ENCODE assay signal across 1 cellular context in the genomic region with DNA sequence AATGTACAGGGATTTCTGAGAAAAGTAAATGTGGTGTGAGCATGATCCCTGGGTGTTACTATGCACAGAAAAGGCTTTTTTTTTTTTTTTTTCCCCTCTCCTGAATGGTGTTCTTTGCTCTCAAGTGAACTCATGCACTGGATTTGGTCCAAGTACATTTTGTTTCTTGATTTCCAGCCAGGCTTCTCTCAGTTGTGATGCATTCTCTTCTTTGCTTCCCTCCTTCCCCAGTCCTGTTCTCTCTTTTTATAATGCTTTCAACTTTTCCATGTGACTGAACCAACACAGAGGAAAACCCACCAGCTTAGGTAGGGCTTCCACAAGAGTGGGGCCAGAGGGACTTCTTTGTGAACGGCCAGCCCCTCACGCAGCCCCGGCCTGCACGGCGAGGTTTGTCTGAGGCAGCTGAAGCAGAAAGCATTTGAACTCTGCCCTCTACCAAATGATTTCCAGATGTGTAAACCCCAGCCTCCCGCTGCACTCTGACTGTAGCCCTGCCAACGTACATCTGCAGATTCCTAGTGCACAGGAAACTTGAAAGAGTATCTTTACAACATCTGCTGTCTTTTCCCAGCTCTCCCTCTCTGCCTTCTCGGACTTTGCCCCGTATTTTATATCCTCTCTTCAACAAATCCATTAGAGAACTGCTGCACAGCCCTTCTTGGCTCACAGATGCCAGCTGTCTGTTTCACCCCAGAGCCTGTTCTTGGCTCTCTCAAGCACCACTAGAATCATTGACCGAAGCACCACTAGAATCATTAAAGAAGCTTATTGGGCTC.
TF ChIP-seq lines count a peak whose summit lies in the region.

No MANE protein-coding gene starts in this region.

TF ChIP-seq in HepG2, 621 proteins besides CTCF, POLR2A, EP300 and RAD21 (continued from another document and continues in another):
- TF ChIP-seq, protein P1, sequence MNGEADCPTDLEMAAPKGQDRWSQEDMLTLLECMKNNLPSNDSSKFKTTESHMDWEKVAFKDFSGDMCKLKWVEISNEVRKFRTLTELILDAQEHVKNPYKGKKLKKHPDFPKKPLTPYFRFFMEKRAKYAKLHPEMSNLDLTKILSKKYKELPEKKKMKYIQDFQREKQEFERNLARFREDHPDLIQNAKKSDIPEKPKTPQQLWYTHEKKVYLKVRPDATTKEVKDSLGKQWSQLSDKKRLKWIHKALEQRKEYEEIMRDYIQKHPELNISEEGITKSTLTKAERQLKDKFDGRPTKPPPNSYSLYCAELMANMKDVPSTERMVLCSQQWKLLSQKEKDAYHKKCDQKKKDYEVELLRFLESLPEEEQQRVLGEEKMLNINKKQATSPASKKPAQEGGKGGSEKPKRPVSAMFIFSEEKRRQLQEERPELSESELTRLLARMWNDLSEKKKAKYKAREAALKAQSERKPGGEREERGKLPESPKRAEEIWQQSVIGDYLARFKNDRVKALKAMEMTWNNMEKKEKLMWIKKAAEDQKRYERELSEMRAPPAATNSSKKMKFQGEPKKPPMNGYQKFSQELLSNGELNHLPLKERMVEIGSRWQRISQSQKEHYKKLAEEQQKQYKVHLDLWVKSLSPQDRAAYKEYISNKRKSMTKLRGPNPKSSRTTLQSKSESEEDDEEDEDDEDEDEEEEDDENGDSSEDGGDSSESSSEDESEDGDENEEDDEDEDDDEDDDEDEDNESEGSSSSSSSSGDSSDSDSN (CRISPR knock-in tag; IDR thresholded peaks at IDR 0.05): 0 out of 2 replicates have a peak, but pooled peaks have one; percentile 26
- TF ChIP-seq ZBTB42 (CRISPR knock-in tag; IDR thresholded peaks at IDR 0.05) (peak; percentile 99), ZSCAN22 (CRISPR knock-in tag; IDR thresholded peaks at IDR 0.05) (no peak), NFIC (IDR thresholded peaks at IDR 0.05; ENCODE audit: low read length) (0 out of 2 replicates have a peak, but pooled peaks have one; percentile 17), MIER2 (CRISPR knock-in tag; IDR thresholded peaks at IDR 0.05) (0 out of 2 replicates have a peak, but pooled peaks have one; percentile 11), BCL6 (CRISPR knock-in tag; IDR thresholded peaks at IDR 0.05) (peak; percentile 22; the same call in 1 of the 2 replicates), ELF3 (CRISPR knock-in tag; IDR thresholded peaks at IDR 0.05) (0 out of 2 replicates have a peak, but pooled peaks have one; percentile 16), GFI1 (CRISPR knock-in tag; IDR thresholded peaks at IDR 0.05; ENCODE audit: borderline replicate concordance) (0 out of 2 replicates have a peak, but pooled peaks have one; percentile 28), LCORL (IDR thresholded peaks at IDR 0.05) (no peak), LCORL (CRISPR knock-in tag; IDR thresholded peaks at IDR 0.05) (0 out of 2 replicates have a peak, but pooled peaks have one; percentile 32), FOSL2 (CRISPR knock-in tag; IDR thresholded peaks at IDR 0.05) (0 out of 2 replicates have a peak, but pooled peaks have one; percentile 23), ZNF598 (CRISPR knock-in tag; IDR thresholded peaks at IDR 0.05; ENCODE audit: borderline replicate concordance) (0 out of 2 replicates have a peak, but pooled peaks have one; percentile 51), GATAD2A (CRISPR knock-in tag; IDR thresholded peaks at IDR 0.05) (peak; percentile 30; the same call in 1 of the 2 replicates), NR2F2 (IDR thresholded peaks at IDR 0.05; ENCODE audit: borderline replicate concordance, low read depth) (no peak), POLR2G (IDR thresholded peaks at IDR 0.05; ENCODE audit: low read depth, low read length) (peak; percentile 50; the same call in 1 of the 2 replicates), ZNF512 (CRISPR knock-in tag; IDR thresholded peaks at IDR 0.05) (0 out of 2 replicates have a peak, but pooled peaks have one; percentile 62), ZNF564 (CRISPR knock-in tag; IDR thresholded peaks at IDR 0.05) (no peak), RBFOX2 (IDR thresholded peaks at IDR 0.05; ENCODE audit: low read depth, low read length) (0 out of 2 replicates have a peak, but pooled peaks have one; percentile 14), ZNF687 (CRISPR knock-in tag; IDR thresholded peaks at IDR 0.05) (peak; percentile 42), ZNF7 (CRISPR knock-in tag; IDR thresholded peaks at IDR 0.05) (no peak), SMAD1 (CRISPR knock-in tag; IDR thresholded peaks at IDR 0.05; ENCODE audit: borderline replicate concordance, low read depth) (no peak), XRCC5 (optimal IDR thresholded peaks at IDR 0.05; ENCODE audit: low read length) (peak; percentile 43)
- TF ChIP-seq, protein P2, sequence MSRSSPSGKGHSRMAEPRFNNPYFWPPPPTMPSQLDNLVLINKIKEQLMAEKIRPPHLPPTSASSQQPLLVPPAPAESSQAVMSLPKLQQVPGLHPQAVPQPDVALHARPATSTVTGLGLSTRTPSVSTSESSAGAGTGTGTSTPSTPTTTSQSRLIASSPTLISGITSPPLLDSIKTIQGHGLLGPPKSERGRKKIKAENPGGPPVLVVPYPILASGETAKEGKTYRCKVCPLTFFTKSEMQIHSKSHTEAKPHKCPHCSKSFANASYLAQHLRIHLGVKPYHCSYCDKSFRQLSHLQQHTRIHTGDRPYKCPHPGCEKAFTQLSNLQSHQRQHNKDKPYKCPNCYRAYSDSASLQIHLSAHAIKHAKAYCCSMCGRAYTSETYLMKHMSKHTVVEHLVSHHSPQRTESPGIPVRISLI (CRISPR knock-in tag; IDR thresholded peaks at IDR 0.05; ENCODE audit: borderline replicate concordance): peak; percentile 35; the same call in 1 of the 2 replicates
- TF ChIP-seq, protein P3, sequence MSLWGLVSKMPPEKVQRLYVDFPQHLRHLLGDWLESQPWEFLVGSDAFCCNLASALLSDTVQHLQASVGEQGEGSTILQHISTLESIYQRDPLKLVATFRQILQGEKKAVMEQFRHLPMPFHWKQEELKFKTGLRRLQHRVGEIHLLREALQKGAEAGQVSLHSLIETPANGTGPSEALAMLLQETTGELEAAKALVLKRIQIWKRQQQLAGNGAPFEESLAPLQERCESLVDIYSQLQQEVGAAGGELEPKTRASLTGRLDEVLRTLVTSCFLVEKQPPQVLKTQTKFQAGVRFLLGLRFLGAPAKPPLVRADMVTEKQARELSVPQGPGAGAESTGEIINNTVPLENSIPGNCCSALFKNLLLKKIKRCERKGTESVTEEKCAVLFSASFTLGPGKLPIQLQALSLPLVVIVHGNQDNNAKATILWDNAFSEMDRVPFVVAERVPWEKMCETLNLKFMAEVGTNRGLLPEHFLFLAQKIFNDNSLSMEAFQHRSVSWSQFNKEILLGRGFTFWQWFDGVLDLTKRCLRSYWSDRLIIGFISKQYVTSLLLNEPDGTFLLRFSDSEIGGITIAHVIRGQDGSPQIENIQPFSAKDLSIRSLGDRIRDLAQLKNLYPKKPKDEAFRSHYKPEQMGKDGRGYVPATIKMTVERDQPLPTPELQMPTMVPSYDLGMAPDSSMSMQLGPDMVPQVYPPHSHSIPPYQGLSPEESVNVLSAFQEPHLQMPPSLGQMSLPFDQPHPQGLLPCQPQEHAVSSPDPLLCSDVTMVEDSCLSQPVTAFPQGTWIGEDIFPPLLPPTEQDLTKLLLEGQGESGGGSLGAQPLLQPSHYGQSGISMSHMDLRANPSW (CRISPR knock-in tag; IDR thresholded peaks at IDR 0.05; ENCODE audit: borderline replicate concordance): 0 out of 2 replicates have a peak, but pooled peaks have one; percentile 58
- TF ChIP-seq, protein P4, sequence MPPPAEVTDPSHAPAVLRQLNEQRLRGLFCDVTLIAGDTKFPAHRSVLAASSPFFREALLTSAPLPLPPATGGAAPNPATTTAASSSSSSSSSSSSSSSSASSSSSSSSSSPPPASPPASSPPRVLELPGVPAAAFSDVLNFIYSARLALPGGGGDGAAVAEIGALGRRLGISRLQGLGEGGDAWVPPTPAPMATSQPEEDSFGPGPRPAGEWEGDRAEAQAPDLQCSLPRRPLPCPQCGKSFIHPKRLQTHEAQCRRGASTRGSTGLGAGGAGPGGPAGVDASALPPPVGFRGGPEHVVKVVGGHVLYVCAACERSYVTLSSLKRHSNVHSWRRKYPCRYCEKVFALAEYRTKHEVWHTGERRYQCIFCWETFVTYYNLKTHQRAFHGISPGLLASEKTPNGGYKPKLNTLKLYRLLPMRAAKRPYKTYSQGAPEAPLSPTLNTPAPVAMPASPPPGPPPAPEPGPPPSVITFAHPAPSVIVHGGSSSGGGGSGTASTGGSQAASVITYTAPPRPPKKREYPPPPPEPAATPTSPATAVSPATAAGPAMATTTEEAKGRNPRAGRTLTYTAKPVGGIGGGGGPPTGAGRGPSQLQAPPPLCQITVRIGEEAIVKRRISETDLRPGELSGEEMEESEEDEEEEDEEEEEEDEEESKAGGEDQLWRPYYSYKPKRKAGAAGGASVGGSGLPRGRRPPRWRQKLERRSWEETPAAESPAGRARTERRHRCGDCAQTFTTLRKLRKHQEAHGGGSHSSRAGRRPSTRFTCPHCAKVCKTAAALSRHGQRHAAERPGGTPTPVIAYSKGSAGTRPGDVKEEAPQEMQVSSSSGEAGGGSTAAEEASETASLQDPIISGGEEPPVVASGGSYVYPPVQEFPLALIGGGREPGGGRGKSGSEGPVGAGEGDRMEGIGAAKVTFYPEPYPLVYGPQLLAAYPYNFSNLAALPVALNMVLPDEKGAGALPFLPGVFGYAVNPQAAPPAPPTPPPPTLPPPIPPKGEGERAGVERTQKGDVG (CRISPR knock-in tag; IDR thresholded peaks at IDR 0.05; ENCODE audit: borderline replicate concordance): 0 out of 2 replicates have a peak, but pooled peaks have one; percentile 27
- TF ChIP-seq, protein P5, sequence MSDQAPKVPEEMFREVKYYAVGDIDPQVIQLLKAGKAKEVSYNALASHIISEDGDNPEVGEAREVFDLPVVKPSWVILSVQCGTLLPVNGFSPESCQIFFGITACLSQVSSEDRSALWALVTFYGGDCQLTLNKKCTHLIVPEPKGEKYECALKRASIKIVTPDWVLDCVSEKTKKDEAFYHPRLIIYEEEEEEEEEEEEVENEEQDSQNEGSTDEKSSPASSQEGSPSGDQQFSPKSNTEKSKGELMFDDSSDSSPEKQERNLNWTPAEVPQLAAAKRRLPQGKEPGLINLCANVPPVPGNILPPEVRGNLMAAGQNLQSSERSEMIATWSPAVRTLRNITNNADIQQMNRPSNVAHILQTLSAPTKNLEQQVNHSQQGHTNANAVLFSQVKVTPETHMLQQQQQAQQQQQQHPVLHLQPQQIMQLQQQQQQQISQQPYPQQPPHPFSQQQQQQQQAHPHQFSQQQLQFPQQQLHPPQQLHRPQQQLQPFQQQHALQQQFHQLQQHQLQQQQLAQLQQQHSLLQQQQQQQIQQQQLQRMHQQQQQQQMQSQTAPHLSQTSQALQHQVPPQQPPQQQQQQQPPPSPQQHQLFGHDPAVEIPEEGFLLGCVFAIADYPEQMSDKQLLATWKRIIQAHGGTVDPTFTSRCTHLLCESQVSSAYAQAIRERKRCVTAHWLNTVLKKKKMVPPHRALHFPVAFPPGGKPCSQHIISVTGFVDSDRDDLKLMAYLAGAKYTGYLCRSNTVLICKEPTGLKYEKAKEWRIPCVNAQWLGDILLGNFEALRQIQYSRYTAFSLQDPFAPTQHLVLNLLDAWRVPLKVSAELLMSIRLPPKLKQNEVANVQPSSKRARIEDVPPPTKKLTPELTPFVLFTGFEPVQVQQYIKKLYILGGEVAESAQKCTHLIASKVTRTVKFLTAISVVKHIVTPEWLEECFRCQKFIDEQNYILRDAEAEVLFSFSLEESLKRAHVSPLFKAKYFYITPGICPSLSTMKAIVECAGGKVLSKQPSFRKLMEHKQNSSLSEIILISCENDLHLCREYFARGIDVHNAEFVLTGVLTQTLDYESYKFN (CRISPR knock-in tag; conservative IDR thresholded peaks at IDR 0.05): peak; percentile 59
